Comparison of ENCODE assay signal across 1 cellular context in the genomic region with DNA sequence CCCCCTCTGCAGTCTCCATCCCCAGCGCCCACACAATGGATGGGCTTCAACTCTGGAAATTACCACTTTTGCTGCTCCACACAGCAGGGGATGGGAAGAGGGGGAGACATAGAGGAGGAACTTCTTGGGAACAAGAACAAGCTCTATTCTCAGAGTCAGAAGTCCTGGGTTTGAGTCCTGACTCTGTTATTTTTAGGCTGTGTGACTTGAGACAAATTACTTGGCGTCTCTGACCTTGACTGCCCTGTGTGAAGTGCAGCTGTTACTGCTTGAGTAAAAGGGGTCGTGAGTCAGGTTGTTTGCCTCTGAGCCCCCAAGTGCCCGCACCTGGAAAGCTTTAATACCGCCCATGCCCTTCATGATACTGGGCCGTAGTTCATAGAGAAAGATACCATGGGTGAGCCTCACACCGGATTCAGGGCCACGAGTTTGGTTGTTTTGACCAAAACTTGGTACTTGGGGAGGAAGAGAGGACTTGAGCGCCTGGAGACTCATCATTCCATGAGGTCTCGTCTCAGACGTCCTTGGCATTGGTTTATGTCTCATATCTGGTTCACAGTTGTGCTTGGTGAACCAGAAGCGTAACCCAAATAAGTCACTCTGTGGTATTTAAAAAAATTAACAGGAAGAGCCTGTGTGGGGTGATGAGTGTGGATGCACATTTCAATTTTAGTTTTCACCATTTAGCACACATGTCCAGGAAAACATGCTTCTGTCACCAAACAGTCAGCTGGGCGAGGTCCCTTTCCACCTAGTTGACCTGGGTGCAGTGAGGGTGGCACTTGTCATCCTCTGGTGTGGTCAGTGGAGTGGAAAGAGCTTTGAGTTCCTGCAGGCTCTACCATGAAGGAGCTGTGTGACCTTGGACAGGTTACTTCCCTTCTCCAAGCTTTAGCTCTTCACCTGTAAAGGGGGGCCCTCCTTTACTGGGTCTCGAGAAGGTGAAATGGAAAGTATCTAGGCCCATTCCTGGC.
A peak's percentile ranks its signal among the peaks of the same experiment; 100 is the strongest.
TF ChIP-seq lines count a peak whose summit lies in the region.

No MANE protein-coding gene starts in this region.

TF ChIP-seq in K562, 482 proteins besides CTCF, POLR2A, EP300 and RAD21:
- no peak for TF ChIP-seq ADNP (tag; IDR thresholded peaks at IDR 0.05)
- TF ChIP-seq SMARCA5 (IDR thresholded peaks at IDR 0.05), result peak; percentile 68
- TF ChIP-seq NR2C1 (IDR thresholded peaks at IDR 0.05), result no peak
- no peak for TF ChIP-seq NR2C1 (tag; IDR thresholded peaks at IDR 0.05)
- TF ChIP-seq RCOR1 (IDR thresholded peaks at IDR 0.05; ENCODE audit: borderline replicate concordance in 1 of 2, low read depth in 2 of 2, low read length in 2 of 2), result peak in 1 of 2 experiments; percentile 22; a peak in 1 of 4 replicates
- TF ChIP-seq KDM1A (IDR thresholded peaks at IDR 0.05), result peak; percentile 28 to 46; a peak in 2 of 4 replicates
- TF ChIP-seq ZNF584 (CRISPR knock-in tag; IDR thresholded peaks at IDR 0.05; ENCODE audit: low read depth), result no peak
- TF ChIP-seq, protein P1, sequence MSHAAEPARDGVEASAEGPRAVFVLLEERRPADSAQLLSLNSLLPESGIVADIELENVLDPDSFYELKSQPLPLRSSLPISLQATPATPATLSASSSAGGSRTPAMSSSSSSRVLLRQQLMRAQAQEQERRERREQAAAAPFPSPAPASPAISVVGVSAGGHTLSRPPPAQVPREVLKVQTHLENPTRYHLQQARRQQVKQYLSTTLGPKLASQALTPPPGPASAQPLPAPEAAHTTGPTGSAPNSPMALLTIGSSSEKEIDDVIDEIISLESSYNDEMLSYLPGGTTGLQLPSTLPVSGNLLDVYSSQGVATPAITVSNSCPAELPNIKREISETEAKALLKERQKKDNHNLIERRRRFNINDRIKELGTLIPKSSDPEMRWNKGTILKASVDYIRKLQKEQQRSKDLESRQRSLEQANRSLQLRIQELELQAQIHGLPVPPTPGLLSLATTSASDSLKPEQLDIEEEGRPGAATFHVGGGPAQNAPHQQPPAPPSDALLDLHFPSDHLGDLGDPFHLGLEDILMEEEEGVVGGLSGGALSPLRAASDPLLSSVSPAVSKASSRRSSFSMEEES (CRISPR knock-in tag; IDR thresholded peaks at IDR 0.05), result no peak
- no peak for TF ChIP-seq U2AF2 (optimal IDR thresholded peaks at IDR 0.05; ENCODE audit: low read depth, low read length)
- TF ChIP-seq POLR3A (IDR thresholded peaks at IDR 0.05; ENCODE audit: borderline replicate concordance, extremely low read depth, insufficient read depth, insufficient read length), result no peak
- TF ChIP-seq POLR2AphosphoS5 (IDR thresholded peaks at IDR 0.05; ENCODE audit: control insufficient read depth, insufficient read depth, low read depth, low read length), result no peak
- peak; percentile 91 for TF ChIP-seq BCOR (IDR thresholded peaks at IDR 0.05)
- TF ChIP-seq ETV6 (IDR thresholded peaks at IDR 0.05; ENCODE audit: borderline replicate concordance in 1 of 2, low read depth in 2 of 2, low read length in 1 of 2), result no peak
- no peak for TF ChIP-seq ETV6 (CRISPR knock-in tag; IDR thresholded peaks at IDR 0.05; ENCODE audit: borderline replicate concordance)
- no peak for TF ChIP-seq ESRRA (IDR thresholded peaks at IDR 0.05; ENCODE audit: borderline replicate concordance, low read depth)
- no peak for TF ChIP-seq ZNF311 (CRISPR knock-in tag; IDR thresholded peaks at IDR 0.05)
- TF ChIP-seq SREBF2 (CRISPR knock-in tag; IDR thresholded peaks at IDR 0.05), result no peak
- peak; percentile 83 for TF ChIP-seq RBM25 (IDR thresholded peaks at IDR 0.05; ENCODE audit: low read depth, low read length, severe bottlenecking)
- TF ChIP-seq FOXA3 (CRISPR knock-in tag; conservative IDR thresholded peaks at IDR 0.05 in 1 of 2, IDR thresholded peaks at IDR 0.05 in 1 of 2), result no peak
- TF ChIP-seq, protein P2, sequence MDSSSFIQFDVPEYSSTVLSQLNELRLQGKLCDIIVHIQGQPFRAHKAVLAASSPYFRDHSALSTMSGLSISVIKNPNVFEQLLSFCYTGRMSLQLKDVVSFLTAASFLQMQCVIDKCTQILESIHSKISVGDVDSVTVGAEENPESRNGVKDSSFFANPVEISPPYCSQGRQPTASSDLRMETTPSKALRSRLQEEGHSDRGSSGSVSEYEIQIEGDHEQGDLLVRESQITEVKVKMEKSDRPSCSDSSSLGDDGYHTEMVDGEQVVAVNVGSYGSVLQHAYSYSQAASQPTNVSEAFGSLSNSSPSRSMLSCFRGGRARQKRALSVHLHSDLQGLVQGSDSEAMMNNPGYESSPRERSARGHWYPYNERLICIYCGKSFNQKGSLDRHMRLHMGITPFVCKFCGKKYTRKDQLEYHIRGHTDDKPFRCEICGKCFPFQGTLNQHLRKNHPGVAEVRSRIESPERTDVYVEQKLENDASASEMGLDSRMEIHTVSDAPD (CRISPR knock-in tag; IDR thresholded peaks at IDR 0.05), result no peak
- TF ChIP-seq GATAD2B (IDR thresholded peaks at IDR 0.05; ENCODE audit: borderline replicate concordance), result no peak
- TF ChIP-seq ZNF165 (CRISPR knock-in tag; IDR thresholded peaks at IDR 0.05; ENCODE audit: borderline replicate concordance), result no peak
- TF ChIP-seq SMAD3 (CRISPR knock-in tag; conservative IDR thresholded peaks at IDR 0.05), result no peak
- TF ChIP-seq PHF8 (IDR thresholded peaks at IDR 0.05; ENCODE audit: borderline replicate concordance, low read length), result no peak
- no peak for TF ChIP-seq HCFC1 (IDR thresholded peaks at IDR 0.05; ENCODE audit: low read depth, low read length)
- TF ChIP-seq BRD4 (IDR thresholded peaks at IDR 0.05), result no peak
- peak; percentile 51 for TF ChIP-seq ZFP36 (IDR thresholded peaks at IDR 0.05; ENCODE audit: low read depth, low read length, partially characterized antibody)
